1 cellular context compared by ENCODE assay signal in the genomic region with DNA sequence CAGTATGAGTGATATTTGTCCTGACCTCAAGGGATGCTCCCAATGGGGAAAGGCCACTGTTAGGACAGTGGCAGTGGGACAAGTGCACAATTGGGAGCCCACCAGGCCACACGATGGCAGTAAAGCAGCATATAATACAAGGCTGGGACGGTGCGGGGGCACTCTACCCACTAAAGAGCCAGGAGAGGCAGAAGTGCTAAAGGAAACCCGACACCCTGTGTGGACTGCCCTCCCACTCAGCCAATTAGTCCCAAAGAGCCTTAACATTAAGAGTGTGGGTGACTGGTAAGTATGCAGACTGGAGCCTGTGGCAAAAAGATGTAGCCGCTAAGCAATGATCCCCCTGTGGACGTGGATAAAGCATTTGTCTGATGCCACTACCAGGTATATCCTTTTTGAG.
TF ChIP-seq lines count a peak whose summit lies in the region.

No MANE protein-coding gene starts in this region.

TF ChIP-seq in HepG2, 621 proteins besides CTCF, POLR2A, EP300 and RAD21 (continued from another document and continues in another):
- TF ChIP-seq, protein P1, sequence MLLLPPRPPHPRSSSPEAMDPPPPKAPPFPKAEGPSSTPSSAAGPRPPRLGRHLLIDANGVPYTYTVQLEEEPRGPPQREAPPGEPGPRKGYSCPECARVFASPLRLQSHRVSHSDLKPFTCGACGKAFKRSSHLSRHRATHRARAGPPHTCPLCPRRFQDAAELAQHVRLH (CRISPR knock-in tag; IDR thresholded peaks at IDR 0.05; ENCODE audit: borderline replicate concordance, low read depth): peak; percentile 85; the same call in 1 of the 2 replicates
- TF ChIP-seq, protein P2, sequence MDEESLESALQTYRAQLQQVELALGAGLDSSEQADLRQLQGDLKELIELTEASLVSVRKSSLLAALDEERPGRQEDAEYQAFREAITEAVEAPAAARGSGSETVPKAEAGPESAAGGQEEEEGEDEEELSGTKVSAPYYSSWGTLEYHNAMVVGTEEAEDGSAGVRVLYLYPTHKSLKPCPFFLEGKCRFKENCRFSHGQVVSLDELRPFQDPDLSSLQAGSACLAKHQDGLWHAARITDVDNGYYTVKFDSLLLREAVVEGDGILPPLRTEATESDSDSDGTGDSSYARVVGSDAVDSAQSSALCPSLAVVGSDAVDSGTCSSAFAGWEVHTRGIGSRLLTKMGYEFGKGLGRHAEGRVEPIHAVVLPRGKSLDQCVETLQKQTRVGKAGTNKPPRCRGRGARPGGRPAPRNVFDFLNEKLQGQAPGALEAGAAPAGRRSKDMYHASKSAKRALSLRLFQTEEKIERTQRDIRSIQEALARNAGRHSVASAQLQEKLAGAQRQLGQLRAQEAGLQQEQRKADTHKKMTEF (CRISPR knock-in tag; IDR thresholded peaks at IDR 0.05): no peak
- TF ChIP-seq ZNF550 (CRISPR knock-in tag; IDR thresholded peaks at IDR 0.05; ENCODE audit: borderline replicate concordance) (no peak), JUN (CRISPR knock-in tag; IDR thresholded peaks at IDR 0.05) (no peak), ZNF792 (CRISPR knock-in tag; IDR thresholded peaks at IDR 0.05) (0 out of 2 replicates have a peak, but pooled peaks have one; percentile 32), ELF3 (CRISPR knock-in tag; IDR thresholded peaks at IDR 0.05) (peak; percentile 29; the same call in 1 of the 2 replicates), SP5 (CRISPR knock-in tag; IDR thresholded peaks at IDR 0.05; ENCODE audit: borderline replicate concordance, low read depth) (no peak), ZBTB7A (CRISPR knock-in tag; IDR thresholded peaks at IDR 0.05) (no peak), MLLT10 (CRISPR knock-in tag; IDR thresholded peaks at IDR 0.05) (no peak), HDAC6 (IDR thresholded peaks at IDR 0.05; ENCODE audit: low read depth, low read length) (no peak), ZNF431 (CRISPR knock-in tag; IDR thresholded peaks at IDR 0.05; ENCODE audit: borderline replicate concordance, low read depth) (no peak), MTF1 (CRISPR knock-in tag; IDR thresholded peaks at IDR 0.05) (no peak), ZBTB20 (CRISPR knock-in tag; IDR thresholded peaks at IDR 0.05; ENCODE audit: borderline replicate concordance, low read depth) (peak; percentile 58; the same call in 1 of the 2 replicates), BRD4 (CRISPR knock-in tag; IDR thresholded peaks at IDR 0.05) (0 out of 2 replicates have a peak, but pooled peaks have one; percentile 14), PHB2 (IDR thresholded peaks at IDR 0.05; ENCODE audit: partially characterized antibody) (no peak), ZBTB38 (CRISPR knock-in tag; IDR thresholded peaks at IDR 0.05) (0 out of 2 replicates have a peak, but pooled peaks have one; percentile 41), PTBP1 (IDR thresholded peaks at IDR 0.05; ENCODE audit: low read depth, low read length, poor library complexity, severe bottlenecking) (no peak), PAWR (CRISPR knock-in tag; IDR thresholded peaks at IDR 0.05; ENCODE audit: borderline replicate concordance) (no peak), SIX4 (CRISPR knock-in tag; IDR thresholded peaks at IDR 0.05) (peak; percentile 96), ZSCAN22 (CRISPR knock-in tag; IDR thresholded peaks at IDR 0.05) (no peak), ZNF629 (CRISPR knock-in tag; conservative IDR thresholded peaks at IDR 0.05) (no peak), EZH2 (conservative IDR thresholded peaks at IDR 0.05; ENCODE audit: low read depth, low read length) (no peak), POLR2G (IDR thresholded peaks at IDR 0.05; ENCODE audit: low read depth, low read length) (0 out of 2 replicates have a peak, but pooled peaks have one; percentile 30), TARDBP (CRISPR knock-in tag; IDR thresholded peaks at IDR 0.05) (peak; percentile 43; the same call in 1 of the 2 replicates), LCORL (IDR thresholded peaks at IDR 0.05) (no peak), LCORL (CRISPR knock-in tag; IDR thresholded peaks at IDR 0.05) (peak; percentile 68; the same call in 1 of the 2 replicates), PHF8 (CRISPR knock-in tag; IDR thresholded peaks at IDR 0.05) (no peak), ZNF564 (CRISPR knock-in tag; IDR thresholded peaks at IDR 0.05) (no peak)
- TF ChIP-seq, protein P3, sequence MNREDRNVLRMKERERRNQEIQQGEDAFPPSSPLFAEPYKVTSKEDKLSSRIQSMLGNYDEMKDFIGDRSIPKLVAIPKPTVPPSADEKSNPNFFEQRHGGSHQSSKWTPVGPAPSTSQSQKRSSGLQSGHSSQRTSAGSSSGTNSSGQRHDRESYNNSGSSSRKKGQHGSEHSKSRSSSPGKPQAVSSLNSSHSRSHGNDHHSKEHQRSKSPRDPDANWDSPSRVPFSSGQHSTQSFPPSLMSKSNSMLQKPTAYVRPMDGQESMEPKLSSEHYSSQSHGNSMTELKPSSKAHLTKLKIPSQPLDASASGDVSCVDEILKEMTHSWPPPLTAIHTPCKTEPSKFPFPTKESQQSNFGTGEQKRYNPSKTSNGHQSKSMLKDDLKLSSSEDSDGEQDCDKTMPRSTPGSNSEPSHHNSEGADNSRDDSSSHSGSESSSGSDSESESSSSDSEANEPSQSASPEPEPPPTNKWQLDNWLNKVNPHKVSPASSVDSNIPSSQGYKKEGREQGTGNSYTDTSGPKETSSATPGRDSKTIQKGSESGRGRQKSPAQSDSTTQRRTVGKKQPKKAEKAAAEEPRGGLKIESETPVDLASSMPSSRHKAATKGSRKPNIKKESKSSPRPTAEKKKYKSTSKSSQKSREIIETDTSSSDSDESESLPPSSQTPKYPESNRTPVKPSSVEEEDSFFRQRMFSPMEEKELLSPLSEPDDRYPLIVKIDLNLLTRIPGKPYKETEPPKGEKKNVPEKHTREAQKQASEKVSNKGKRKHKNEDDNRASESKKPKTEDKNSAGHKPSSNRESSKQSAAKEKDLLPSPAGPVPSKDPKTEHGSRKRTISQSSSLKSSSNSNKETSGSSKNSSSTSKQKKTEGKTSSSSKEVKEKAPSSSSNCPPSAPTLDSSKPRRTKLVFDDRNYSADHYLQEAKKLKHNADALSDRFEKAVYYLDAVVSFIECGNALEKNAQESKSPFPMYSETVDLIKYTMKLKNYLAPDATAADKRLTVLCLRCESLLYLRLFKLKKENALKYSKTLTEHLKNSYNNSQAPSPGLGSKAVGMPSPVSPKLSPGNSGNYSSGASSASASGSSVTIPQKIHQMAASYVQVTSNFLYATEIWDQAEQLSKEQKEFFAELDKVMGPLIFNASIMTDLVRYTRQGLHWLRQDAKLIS (CRISPR knock-in tag; IDR thresholded peaks at IDR 0.05): no peak
- TF ChIP-seq, protein P4, sequence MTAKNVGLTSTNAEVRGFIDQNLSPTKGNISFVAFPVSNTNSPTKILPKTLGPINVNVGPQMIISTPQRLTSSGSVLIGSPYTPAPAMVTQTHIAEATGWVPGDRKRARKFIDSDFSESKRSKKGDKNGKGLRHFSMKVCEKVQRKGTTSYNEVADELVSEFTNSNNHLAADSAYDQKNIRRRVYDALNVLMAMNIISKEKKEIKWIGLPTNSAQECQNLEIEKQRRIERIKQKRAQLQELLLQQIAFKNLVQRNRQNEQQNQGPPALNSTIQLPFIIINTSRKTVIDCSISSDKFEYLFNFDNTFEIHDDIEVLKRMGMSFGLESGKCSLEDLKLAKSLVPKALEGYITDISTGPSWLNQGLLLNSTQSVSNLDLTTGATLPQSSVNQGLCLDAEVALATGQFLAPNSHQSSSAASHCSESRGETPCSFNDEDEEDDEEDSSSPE (CRISPR knock-in tag; IDR thresholded peaks at IDR 0.05): no peak
- TF ChIP-seq, protein P5, sequence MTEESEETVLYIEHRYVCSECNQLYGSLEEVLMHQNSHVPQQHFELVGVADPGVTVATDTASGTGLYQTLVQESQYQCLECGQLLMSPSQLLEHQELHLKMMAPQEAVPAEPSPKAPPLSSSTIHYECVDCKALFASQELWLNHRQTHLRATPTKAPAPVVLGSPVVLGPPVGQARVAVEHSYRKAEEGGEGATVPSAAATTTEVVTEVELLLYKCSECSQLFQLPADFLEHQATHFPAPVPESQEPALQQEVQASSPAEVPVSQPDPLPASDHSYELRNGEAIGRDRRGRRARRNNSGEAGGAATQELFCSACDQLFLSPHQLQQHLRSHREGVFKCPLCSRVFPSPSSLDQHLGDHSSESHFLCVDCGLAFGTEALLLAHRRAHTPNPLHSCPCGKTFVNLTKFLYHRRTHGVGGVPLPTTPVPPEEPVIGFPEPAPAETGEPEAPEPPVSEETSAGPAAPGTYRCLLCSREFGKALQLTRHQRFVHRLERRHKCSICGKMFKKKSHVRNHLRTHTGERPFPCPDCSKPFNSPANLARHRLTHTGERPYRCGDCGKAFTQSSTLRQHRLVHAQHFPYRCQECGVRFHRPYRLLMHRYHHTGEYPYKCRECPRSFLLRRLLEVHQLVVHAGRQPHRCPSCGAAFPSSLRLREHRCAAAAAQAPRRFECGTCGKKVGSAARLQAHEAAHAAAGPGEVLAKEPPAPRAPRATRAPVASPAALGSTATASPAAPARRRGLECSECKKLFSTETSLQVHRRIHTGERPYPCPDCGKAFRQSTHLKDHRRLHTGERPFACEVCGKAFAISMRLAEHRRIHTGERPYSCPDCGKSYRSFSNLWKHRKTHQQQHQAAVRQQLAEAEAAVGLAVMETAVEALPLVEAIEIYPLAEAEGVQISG (CRISPR knock-in tag; IDR thresholded peaks at IDR 0.05): peak; percentile 100
- TF ChIP-seq, protein P6, sequence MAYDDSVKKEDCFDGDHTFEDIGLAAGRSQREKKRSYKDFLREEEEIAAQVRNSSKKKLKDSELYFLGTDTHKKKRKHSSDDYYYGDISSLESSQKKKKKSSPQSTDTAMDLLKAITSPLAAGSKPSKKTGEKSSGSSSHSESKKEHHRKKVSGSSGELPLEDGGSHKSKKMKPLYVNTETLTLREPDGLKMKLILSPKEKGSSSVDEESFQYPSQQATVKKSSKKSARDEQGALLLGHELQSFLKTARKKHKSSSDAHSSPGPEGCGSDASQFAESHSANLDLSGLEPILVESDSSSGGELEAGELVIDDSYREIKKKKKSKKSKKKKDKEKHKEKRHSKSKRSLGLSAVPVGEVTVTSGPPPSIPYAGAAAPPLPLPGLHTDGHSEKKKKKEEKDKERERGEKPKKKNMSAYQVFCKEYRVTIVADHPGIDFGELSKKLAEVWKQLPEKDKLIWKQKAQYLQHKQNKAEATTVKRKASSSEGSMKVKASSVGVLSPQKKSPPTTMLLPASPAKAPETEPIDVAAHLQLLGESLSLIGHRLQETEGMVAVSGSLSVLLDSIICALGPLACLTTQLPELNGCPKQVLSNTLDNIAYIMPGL (CRISPR knock-in tag; IDR thresholded peaks at IDR 0.05; ENCODE audit: borderline replicate concordance in 1 of 2, low read depth in 1 of 2): peak; percentile 38 to 78; a peak in 2 of 4 replicates
- TF ChIP-seq, protein P7, sequence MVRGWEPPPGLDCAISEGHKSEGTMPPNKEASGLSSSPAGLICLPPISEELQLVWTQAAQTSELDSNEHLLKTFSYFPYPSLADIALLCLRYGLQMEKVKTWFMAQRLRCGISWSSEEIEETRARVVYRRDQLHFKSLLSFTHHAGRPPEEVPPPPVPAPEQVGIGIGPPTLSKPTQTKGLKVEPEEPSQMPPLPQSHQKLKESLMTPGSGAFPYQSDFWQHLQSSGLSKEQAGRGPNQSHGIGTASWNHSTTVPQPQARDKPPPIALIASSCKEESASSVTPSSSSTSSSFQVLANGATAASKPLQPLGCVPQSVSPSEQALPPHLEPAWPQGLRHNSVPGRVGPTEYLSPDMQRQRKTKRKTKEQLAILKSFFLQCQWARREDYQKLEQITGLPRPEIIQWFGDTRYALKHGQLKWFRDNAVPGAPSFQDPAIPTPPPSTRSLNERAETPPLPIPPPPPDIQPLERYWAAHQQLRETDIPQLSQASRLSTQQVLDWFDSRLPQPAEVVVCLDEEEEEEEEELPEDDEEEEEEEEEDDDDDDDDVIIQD (CRISPR knock-in tag; IDR thresholded peaks at IDR 0.05; ENCODE audit: low read depth): peak; percentile 57
- TF ChIP-seq, protein P8, sequence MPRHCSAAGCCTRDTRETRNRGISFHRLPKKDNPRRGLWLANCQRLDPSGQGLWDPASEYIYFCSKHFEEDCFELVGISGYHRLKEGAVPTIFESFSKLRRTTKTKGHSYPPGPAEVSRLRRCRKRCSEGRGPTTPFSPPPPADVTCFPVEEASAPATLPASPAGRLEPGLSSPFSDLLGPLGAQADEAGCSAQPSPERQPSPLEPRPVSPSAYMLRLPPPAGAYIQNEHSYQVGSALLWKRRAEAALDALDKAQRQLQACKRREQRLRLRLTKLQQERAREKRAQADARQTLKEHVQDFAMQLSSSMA (CRISPR knock-in tag; IDR thresholded peaks at IDR 0.05): no peak
- TF ChIP-seq, protein P9, sequence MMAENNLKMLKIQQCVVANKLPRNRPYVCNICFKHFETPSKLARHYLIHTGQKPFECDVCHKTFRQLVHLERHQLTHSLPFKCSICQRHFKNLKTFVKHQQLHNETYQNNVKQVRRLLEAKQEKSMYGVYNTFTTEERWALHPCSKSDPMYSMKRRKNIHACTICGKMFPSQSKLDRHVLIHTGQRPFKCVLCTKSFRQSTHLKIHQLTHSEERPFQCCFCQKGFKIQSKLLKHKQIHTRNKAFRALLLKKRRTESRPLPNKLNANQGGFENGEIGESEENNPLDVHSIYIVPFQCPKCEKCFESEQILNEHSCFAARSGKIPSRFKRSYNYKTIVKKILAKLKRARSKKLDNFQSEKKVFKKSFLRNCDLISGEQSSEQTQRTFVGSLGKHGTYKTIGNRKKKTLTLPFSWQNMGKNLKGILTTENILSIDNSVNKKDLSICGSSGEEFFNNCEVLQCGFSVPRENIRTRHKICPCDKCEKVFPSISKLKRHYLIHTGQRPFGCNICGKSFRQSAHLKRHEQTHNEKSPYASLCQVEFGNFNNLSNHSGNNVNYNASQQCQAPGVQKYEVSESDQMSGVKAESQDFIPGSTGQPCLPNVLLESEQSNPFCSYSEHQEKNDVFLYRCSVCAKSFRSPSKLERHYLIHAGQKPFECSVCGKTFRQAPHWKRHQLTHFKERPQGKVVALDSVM (CRISPR knock-in tag; IDR thresholded peaks at IDR 0.05): no peak
- TF ChIP-seq, protein P10, sequence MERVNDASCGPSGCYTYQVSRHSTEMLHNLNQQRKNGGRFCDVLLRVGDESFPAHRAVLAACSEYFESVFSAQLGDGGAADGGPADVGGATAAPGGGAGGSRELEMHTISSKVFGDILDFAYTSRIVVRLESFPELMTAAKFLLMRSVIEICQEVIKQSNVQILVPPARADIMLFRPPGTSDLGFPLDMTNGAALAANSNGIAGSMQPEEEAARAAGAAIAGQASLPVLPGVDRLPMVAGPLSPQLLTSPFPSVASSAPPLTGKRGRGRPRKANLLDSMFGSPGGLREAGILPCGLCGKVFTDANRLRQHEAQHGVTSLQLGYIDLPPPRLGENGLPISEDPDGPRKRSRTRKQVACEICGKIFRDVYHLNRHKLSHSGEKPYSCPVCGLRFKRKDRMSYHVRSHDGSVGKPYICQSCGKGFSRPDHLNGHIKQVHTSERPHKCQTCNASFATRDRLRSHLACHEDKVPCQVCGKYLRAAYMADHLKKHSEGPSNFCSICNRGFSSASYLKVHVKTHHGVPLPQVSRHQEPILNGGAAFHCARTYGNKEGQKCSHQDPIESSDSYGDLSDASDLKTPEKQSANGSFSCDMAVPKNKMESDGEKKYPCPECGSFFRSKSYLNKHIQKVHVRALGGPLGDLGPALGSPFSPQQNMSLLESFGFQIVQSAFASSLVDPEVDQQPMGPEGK (CRISPR knock-in tag; IDR thresholded peaks at IDR 0.05): peak; percentile 75
- TF ChIP-seq, protein P11, sequence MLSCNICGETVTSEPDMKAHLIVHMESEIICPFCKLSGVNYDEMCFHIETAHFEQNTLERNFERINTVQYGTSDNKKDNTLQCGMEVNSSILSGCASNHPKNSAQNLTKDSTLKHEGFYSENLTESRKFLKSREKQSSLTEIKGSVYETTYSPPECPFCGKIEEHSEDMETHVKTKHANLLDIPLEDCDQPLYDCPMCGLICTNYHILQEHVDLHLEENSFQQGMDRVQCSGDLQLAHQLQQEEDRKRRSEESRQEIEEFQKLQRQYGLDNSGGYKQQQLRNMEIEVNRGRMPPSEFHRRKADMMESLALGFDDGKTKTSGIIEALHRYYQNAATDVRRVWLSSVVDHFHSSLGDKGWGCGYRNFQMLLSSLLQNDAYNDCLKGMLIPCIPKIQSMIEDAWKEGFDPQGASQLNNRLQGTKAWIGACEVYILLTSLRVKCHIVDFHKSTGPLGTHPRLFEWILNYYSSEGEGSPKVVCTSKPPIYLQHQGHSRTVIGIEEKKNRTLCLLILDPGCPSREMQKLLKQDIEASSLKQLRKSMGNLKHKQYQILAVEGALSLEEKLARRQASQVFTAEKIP (CRISPR knock-in tag; IDR thresholded peaks at IDR 0.05; ENCODE audit: borderline replicate concordance): no peak
